Comparison of ENCODE assay signal across 24 cellular contexts in the genomic region with DNA sequence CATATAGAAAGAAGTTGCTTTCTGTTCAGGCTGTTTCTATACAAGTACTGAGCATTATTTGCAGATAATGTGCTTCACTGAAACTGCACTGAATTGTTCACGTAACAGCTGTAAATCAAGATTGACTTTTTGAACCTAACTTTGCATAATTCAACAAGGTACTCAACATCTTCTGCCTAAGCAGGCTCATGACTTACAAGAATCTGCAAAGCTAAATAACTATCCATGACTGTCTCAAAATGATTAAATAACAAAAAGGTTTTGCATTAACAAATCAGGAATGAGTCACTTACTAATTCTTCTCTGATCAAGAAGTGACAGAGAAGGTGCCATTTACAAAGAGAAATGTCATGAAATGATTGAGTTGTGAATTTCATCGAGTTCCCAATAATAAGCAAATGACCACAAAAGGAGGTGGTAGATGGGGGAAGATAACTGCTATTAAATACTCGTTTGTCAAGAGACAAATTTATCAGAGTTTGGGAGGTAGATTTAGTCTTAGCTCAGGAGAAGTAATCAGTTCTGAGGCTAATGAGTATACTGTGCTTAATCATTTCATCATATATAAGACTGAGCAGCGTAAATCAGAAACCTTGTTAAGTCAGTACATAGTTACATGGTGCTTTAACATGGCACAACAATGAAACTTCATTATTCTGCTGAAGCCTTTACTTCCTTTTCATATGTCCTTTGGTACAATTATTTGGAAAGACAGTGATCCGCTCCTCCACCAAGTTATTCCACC.
"Had no signal": no experiment of that assay in that cellular context is flagged by ENCODE, and none has a peak within 500 bp of the region (broad histone marks: within the 10 kb centered on the region; RNA-seq: fewer than 3 reads in every experiment).

No MANE protein-coding gene starts in this region.

- H3K27ac ChIP-seq: brain microvascular endothelial cell, SJSA1 had no signal

- H3K4me3 Mint-ChIP-seq: activated CD4-positive, alpha-beta memory T cell treated with anti-CD3 and anti-CD28 coated beads, Interleukin-2, amount 10 ng/mL, durations not matched to agents 7 days and 5 days; activated CD4-positive, alpha-beta T cell treated with anti-CD3 and anti-CD28 coated beads, Interleukin-2, amount 10 ng/mL, durations not matched to agents 7 days and 5 days; activated naive CD8-positive, alpha-beta T cell treated with anti-CD3 and anti-CD28 coated beads, Interleukin-2, amount 50 U/mL, for 24 hours; T-helper 2 cell treated with Interferon-gamma antibody and Interleukin-4, amounts not matched to agents 5 μg/mL and 100 μg/mL, for 36 hours had no signal

- DNase-seq: activated CD4-positive, alpha-beta memory T cell treated with anti-CD3 and anti-CD28 coated beads, Interleukin-2, amount 10 ng/mL, durations not matched to agents 7 days and 5 days; activated CD4-positive, alpha-beta T cell treated with anti-CD3 and anti-CD28 coated beads for 1 hour; activated CD4-positive, alpha-beta T cell treated with anti-CD3 and anti-CD28 coated beads, Interleukin-2, amount 10 ng/mL, durations not matched to agents 7 days and 5 days; activated naive CD8-positive, alpha-beta T cell treated with anti-CD3 and anti-CD28 coated beads, Interleukin-2, amount 50 U/mL, for 24 hours; activated T-cell treated with anti-CD3 and anti-CD28 coated beads for 4 hours; amniotic stem cell; brain microvascular endothelial cell; central memory CD4-positive, alpha-beta T cell; Karpas-422; MM.1S; NCI-H1105; NCI-H1436; NCI-H1694 treated with DMSO at 0.1 percent for 48 hours; NCI-H2029 treated with DMSO at 0.1 percent for 48 hours; NCI-H345; NCI-H510A; PC-3; SHP77; SW 1271 had no signal

- ATAC-seq: activated naive CD8-positive, alpha-beta T cell treated with anti-CD3 and anti-CD28 coated beads, Interleukin-2, amount 50 U/mL, for 24 hours; K562; PC-3; SK-N-SH treated with all-trans-retinoic acid at 6 μM for 48 hours had no signal

- H3K27me3 Mint-ChIP-seq: activated naive CD8-positive, alpha-beta T cell treated with anti-CD3 and anti-CD28 coated beads, Interleukin-2, amount 50 U/mL, for 24 hours had no signal

- H3K27ac Mint-ChIP-seq: activated CD4-positive, alpha-beta memory T cell treated with anti-CD3 and anti-CD28 coated beads, Interleukin-2, amount 10 ng/mL, durations not matched to agents 7 days and 5 days; activated CD4-positive, alpha-beta T cell treated with anti-CD3 and anti-CD28 coated beads, Interleukin-2, amount 10 ng/mL, durations not matched to agents 7 days and 5 days; activated naive CD4-positive, alpha-beta T cell treated with anti-CD3 and anti-CD28 coated beads, Interleukin-2, amount 50 U/mL, for 72 hours; activated naive CD8-positive, alpha-beta T cell treated with anti-CD3 and anti-CD28 coated beads, Interleukin-2, amount 50 U/mL, for 24 hours; T-helper 2 cell treated with Interferon-gamma antibody and Interleukin-4, amounts not matched to agents 5 μg/mL and 100 μg/mL, for 36 hours had no signal
